In the genomic region with DNA sequence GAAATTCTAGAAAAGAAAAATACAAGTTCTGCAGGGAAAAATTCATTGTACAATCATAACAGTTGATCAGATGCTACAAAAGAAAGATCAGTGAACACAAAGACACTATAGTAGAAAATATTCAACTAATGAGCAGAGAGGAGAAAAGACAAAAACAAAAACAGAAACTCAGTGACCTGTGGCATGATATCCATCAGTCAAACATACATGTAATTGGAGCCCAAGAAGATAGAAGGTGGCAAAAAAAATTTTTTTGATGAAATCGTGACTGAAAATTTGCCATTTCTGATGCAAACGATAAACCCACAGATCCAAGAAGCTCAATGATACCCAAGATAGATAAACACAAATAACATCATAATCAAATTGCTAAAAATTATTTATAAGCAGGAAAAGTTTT, we compare ENCODE assay signal across 36 cellular contexts. TPM values are rescaled to one million over a fixed set of nuclear protein-coding genes. Genes with fewer than 3 reads are reported as not detected.
"Had no signal": no experiment of that assay in that cellular context is flagged by ENCODE, and none has a peak within 500 bp of the region (broad histone marks: within the 10 kb centered on the region; RNA-seq: fewer than 3 reads in every experiment).

No MANE protein-coding gene starts in this region.

- H3K4me3 ChIP-seq: MG63 had no signal

- H3K36me3 ChIP-seq: MG63 had no signal

- H3K27me3 ChIP-seq: MG63 had no signal

- DNase-seq: Karpas-422, Kasumi-1, MG63, MM.1S, MV-4-11, NCI-H1048, NCI-H1092, NCI-H1092 treated with DMSO at 0.1 percent for 48 hours, NCI-H1105, NCI-H1105 treated with DMSO at 0.1 percent for 48 hours, NCI-H1417, NCI-H1417 treated with DMSO at 0.1 percent for 48 hours, NCI-H1436, NCI-H1436 treated with DMSO at 0.1 percent for 48 hours, NCI-H146, NCI-H1694, NCI-H1694 treated with DMSO at 0.1 percent for 48 hours, NCI-H187, NCI-H187 treated with DMSO at 0.1 percent for 48 hours, NCI-H1930, NCI-H2029, NCI-H2029 treated with DMSO at 0.1 percent for 48 hours, NCI-H2081, NCI-H2081 treated with DMSO at 0.1 percent for 48 hours, NCI-H2107, NCI-H2171, NCI-H2171 treated with DMSO at 0.1 percent for 48 hours, NCI-H2227 treated with DMSO at 0.1 percent for 48 hours, NCI-H226, NCI-H345, NCI-H446, NCI-H446 treated with DMSO at 0.1 percent for 48 hours, NCI-H510A, NCI-H510A treated with DMSO at 0.1 percent for 48 hours, NCI-H524 had no signal

- H3K9me3 ChIP-seq: MG63 had no signal

RNA-seq across cellular contexts. Expression of a gene that starts 13.1 kb away (rescaled TPM):
- total RNA-seq: M059J had no signal
